In the genomic region with DNA sequence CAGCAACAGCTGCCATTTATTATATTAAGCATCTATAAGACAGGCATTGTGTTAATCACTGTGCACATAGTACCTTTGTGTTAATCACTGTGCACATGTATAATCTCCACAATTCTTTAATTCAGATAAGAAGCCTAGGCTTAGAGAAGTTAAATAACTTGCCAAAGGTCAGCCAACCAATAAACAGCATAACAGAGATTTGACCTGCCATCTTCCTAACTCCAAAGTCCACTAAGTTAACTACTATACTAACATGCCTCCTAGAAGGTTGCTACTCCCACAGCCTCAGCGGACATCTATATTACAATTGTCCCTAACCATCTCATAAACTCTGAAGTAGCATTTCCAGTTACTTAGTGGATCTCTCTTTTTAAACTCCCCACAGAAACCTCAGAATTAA, we compare ENCODE assay signal across 23 cellular contexts.
"Had no signal": no experiment of that assay in that cellular context is flagged by ENCODE, and none has a peak within 500 bp of the region (broad histone marks: within the 10 kb centered on the region; RNA-seq: fewer than 3 reads in every experiment).

No MANE protein-coding gene starts in this region.

- H3K27ac ChIP-seq: heart right ventricle, neutrophil, ovary, psoas muscle, uterus, VCaP had no signal

- H3K4me3 ChIP-seq: heart right ventricle, ovary, psoas muscle, right atrium auricular region, uterus had no signal

- H3K27me3 Mint-ChIP-seq: activated CD4-positive, alpha-beta T cell treated with anti-CD3 and anti-CD28 coated beads, Interleukin-2, amount 10 ng/mL, durations not matched to agents 7 days and 5 days; dendritic cell treated with granulocyte-macrophage colony-stimulating factor and Interleukin-4, amounts not matched to agents 40 ng/mL and 50 ng/mL, for 4 days had no signal

- H3K9me3 ChIP-seq: neutrophil, ovary, psoas muscle, right atrium auricular region, uterus had no signal

- H3K36me3 Mint-ChIP-seq: mesothelial cell of epicardium had no signal

- H3K4me3 Mint-ChIP-seq: activated CD4-positive, alpha-beta T cell treated with anti-CD3 and anti-CD28 coated beads, Interleukin-2, amount 10 ng/mL, durations not matched to agents 7 days and 5 days; activated CD8-positive, alpha-beta T cell treated with anti-CD3 and anti-CD28 coated beads, Interleukin-2, amount 10 ng/mL, durations not matched to agents 7 days and 5 days; dendritic cell treated with granulocyte-macrophage colony-stimulating factor and Interleukin-4, amounts not matched to agents 40 ng/mL and 50 ng/mL, for 4 days; mesothelial cell of epicardium; nephron; T-helper 2 cell treated with Interferon-gamma antibody and Interleukin-4, amounts not matched to agents 5 μg/mL and 100 μg/mL, for 36 hours had no signal

- H3K27ac Mint-ChIP-seq: activated CD4-positive, alpha-beta T cell treated with anti-CD3 and anti-CD28 coated beads, Interleukin-2, amount 10 ng/mL, durations not matched to agents 7 days and 5 days; activated CD8-positive, alpha-beta T cell treated with anti-CD3 and anti-CD28 coated beads, Interleukin-2, amount 10 ng/mL, durations not matched to agents 7 days and 5 days; activated T-helper 2 cell treated with anti-CD3 and anti-CD28 coated beads, Interferon-gamma antibody, Interleukin-2, Interleukin-4, amounts not matched to agents 10 μg/mL and 5 μg/mL and 100 μg/mL, durations not matched to agents 14 hours and 24 hours and 36 hours; dendritic cell treated with granulocyte-macrophage colony-stimulating factor and Interleukin-4, amounts not matched to agents 40 ng/mL and 50 ng/mL, for 4 days; mesothelial cell of epicardium; nephron had no signal

- ATAC-seq: activated CD8-positive, alpha-beta T cell treated with anti-CD3 and anti-CD28 coated beads, Interleukin-2, amount 10 ng/mL, durations not matched to agents 7 days and 5 days; heart right ventricle; left lobe of liver; psoas muscle had no signal

- H3K36me3 ChIP-seq: heart right ventricle, neutrophil, ovary, right atrium auricular region, uterus had no signal

- H3K9me3 Mint-ChIP-seq: activated CD4-positive, alpha-beta T cell treated with anti-CD3 and anti-CD28 coated beads, Interleukin-2, amount 10 ng/mL, durations not matched to agents 7 days and 5 days; activated T-helper 2 cell treated with anti-CD3 and anti-CD28 coated beads, Interferon-gamma antibody, Interleukin-2, Interleukin-4, amounts not matched to agents 10 μg/mL and 5 μg/mL and 100 μg/mL, durations not matched to agents 14 hours and 24 hours and 36 hours; dendritic cell treated with granulocyte-macrophage colony-stimulating factor and Interleukin-4, amounts not matched to agents 40 ng/mL and 50 ng/mL, for 4 days; nephron had no signal

- H3K4me1 ChIP-seq: uterus had no signal

- DNase-seq: activated CD4-positive, alpha-beta T cell treated with anti-CD3 and anti-CD28 coated beads, Interleukin-2, amount 10 ng/mL, durations not matched to agents 7 days and 5 days; activated CD4-positive, CD25-positive, alpha-beta regulatory T cell treated with anti-CD3 and anti-CD28 coated beads, Interleukin-2, amount 50 U/mL, for 72 hours; activated CD8-positive, alpha-beta T cell treated with anti-CD3 and anti-CD28 coated beads, Interleukin-2, amount 10 ng/mL, durations not matched to agents 7 days and 5 days; activated naive CD4-positive, alpha-beta T cell; activated T-cell treated with anti-CD3 and anti-CD28 coated beads, Interleukin-2, amount 50 U/mL, for 1 hour; effector CD4-positive, alpha-beta T cell; heart right ventricle; kidney; ovary; psoas muscle; stimulated activated CD4-positive, alpha-beta T cell treated with anti-CD3 and anti-CD28 coated beads, Interleukin-12 subunit alpha, Interleukin-12 subunit beta, amount 100 ng/mL, for 4 hours; stimulated activated CD4-positive, alpha-beta T cell treated with anti-CD3 and anti-CD28 coated beads, Interleukin-4, amount 100 ng/mL, for 4 hours; trophoblast cell; uterus had no signal

- H3K27me3 ChIP-seq: heart right ventricle, neutrophil, ovary, right atrium auricular region, uterus had no signal
